Comparison of ENCODE assay signal across 9 cellular contexts in the genomic region with DNA sequence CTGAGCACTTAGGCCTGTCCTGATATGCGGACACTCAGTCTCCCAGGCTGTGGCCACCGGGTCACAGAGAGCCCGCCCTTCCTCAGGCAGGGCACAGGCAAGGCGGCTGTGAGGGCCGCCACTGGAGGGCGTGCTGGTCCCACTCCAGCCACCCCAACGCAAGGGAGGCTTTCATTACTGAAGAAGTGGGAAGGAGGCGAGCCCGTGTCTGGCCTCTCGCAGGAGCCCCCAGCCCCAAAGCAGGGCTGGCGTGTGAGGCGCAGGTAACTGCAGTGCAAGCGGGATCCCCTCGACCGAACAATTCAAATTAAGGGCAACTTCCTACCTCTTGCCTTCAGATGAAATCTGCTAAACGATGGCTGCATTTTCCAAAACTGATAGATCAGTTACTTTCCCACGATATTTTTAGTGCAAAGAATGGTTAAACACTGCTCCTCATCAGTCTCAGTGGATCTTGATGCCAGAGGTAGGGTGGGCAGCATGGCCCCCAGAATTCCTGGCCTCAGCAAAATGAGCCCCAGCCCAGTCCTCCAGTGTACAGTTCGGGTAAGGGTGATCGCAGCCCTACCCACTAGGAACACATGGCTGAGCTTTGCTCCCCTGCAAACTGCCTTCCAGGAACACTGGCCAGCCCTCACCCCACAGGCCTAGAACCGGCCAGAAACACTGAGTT.
DNase-seq lines count a peak whose midpoint lies in the region; ATAC-seq and TF ChIP-seq lines count a peak whose summit lies in the region.
"Had no signal": no experiment of that assay in that cellular context is flagged by ENCODE, and none has a peak within 500 bp of the region (broad histone marks: within the 10 kb centered on the region; RNA-seq: fewer than 3 reads in every experiment).

No MANE protein-coding gene starts in this region.

- H3K18ac ChIP-seq in IMR-90 (ENCODE audit: low read depth, low read length), result no peak overlapping the region

- dilution Hi-C loops in IMR-90 (cut with HindIII; ENCODE audit: low sequenced_read_pairs, unreplicated experiment), result no loop called here

- TF ChIP-seq POLR2A in IMR-90 (IDR thresholded peaks at IDR 0.05; ENCODE audit: low read depth, low read length) (no peak), GM18505 (IDR thresholded peaks at IDR 0.05; ENCODE audit: borderline replicate concordance, extremely low read depth, insufficient read depth, insufficient read length) (no peak)

- no TSS peak for BruUV-seq in IMR-90 (replicated peaks; lab: Mats Ljungman, UMichigan)

- peak; percentile 54; the same call in 1 of the 2 replicates for ATAC-seq in IMR-90 (ENCODE audit: low read depth)
- no peak for ATAC-seq in GM18867 (IDR thresholded peaks at IDR 0.05; ENCODE audit: unreplicated experiment)
- ATAC-seq in HG02642 (IDR thresholded peaks at IDR 0.05; ENCODE audit: poor library complexity, unreplicated experiment), result no peak
- no peak for ATAC-seq in GM18505 (IDR thresholded peaks at IDR 0.05; ENCODE audit: unreplicated experiment)

- no peak overlapping the region for H3K27ac ChIP-seq in IMR-90 (ENCODE audit: insufficient read depth, low read length)

- H3K4ac ChIP-seq in IMR-90 (ENCODE audit: low read depth, low read length), result no peak overlapping the region

- in situ Hi-C loops in IMR-90 (cut with MboI; ENCODE audit: low sequenced_read_pairs), result no loop called here

- peaks cover 8% of the 10 kb centered on the region; the same call in 1 of the 2 replicates for H4K20me1 ChIP-seq in IMR-90 (ENCODE audit: insufficient read depth, low read length)

- no peaks in the 10 kb centered on the region for H3K36me3 ChIP-seq in IMR-90 (ENCODE audit: control insufficient read depth, insufficient read depth, low read length)

- DNase-seq in ELF-1 (ENCODE audit: low read depth, low spot score) (peak; percentile 92), IMR-90 (peak; percentile 23), UCSD-AML1 (lab: John Stamatoyannopoulos, UW; ENCODE audit: unreplicated experiment) (peak; percentile 42), iPS-NIHi11 (ENCODE audit: low spot score) (peak; percentile 95)
- no peak for DNase-seq in activated CD8-positive, alpha-beta memory T cell treated with anti-CD3 and anti-CD28 coated beads for 24 hours

- no peak overlapping the region for H3K4me3 ChIP-seq in IMR-90 (ENCODE audit: insufficient read depth, low read depth, low read length)
- H3K4me3 ChIP-seq: skin epidermis had no signal

- POLR2A ChIA-PET in IMR-90 (lab: Charles Lee; ENCODE audit: unreplicated experiment), result no interaction called here

- H3K9ac ChIP-seq in IMR-90 (ENCODE audit: low read depth, low read length), result no peak overlapping the region

- no peak overlapping the region for H3K14ac ChIP-seq in IMR-90 (replicated peaks; ENCODE audit: low read depth, low read length)

- H3K9me1 ChIP-seq in IMR-90 (ENCODE audit: insufficient read depth, low read length), result peaks cover 14% of the 10 kb centered on the region; the same call in 1 of the 2 replicates

- CTCF ChIA-PET in IMR-90 (lab: Yijun Ruan, JAX), result no interaction called here

- TF ChIP-seq RAD21 in IMR-90 (IDR thresholded peaks at IDR 0.05; ENCODE audit: low read length), result peak; percentile 68

- H4K5ac ChIP-seq in IMR-90 (ENCODE audit: low read depth, low read length), result no peak overlapping the region

- H3K79me1 ChIP-seq in IMR-90 (ENCODE audit: low read depth in 1 of 2, low read length in 2 of 2), result 0 out of 4 replicates have a peak, but pooled peaks cover 0 to 6% of the 10 kb centered on the region in 2 experiments

- H3K4me2 ChIP-seq in IMR-90 (ENCODE audit: low read depth, low read length), result no peak overlapping the region

- 20% methylated on average over 1 of the region's 20 CpGs; no CpG with 5 or more reads in 1 of the 2 experiments for WGBS in IMR-90 (ENCODE audit: extremely low coverage in 2 of 2, insufficient read length in 1 of 2), 2 experiments

- no peak overlapping the region for H2BK120ac ChIP-seq in IMR-90 (ENCODE audit: low read depth, low read length)

- no peak overlapping the region for H3K56ac ChIP-seq in IMR-90 (ENCODE audit: extremely low read depth, insufficient read depth, low read length)

- H3K9me3 ChIP-seq in IMR-90 (ENCODE audit: control insufficient read depth, insufficient read depth, low read length), result no peaks in the 10 kb centered on the region

- H3K23ac ChIP-seq in IMR-90 (ENCODE audit: low read depth, low read length), result no peak overlapping the region

- H2AFZ ChIP-seq in IMR-90 (replicated peaks; ENCODE audit: low read length, poor library complexity), result no peak overlapping the region

- H2AK5ac ChIP-seq in IMR-90 (ENCODE audit: low read depth, low read length), result no peak overlapping the region

- no peak overlapping the region for H2AK9ac ChIP-seq in IMR-90 (replicated peaks; ENCODE audit: low read depth, low read length, poor library complexity)

- intact Hi-C loops in IMR-90 (cut with micrococcal nuclease), result loop anchor here (10.0 kb wide), 1 partner anchor 58 kb away; no protein-coding TSS in a partner anchor

- H4K8ac ChIP-seq in IMR-90 (ENCODE audit: low read depth in 2 of 2, low read length in 2 of 2), result no peak overlapping the region

- peaks cover 8% of the 10 kb centered on the region for H3K4me1 ChIP-seq in IMR-90 (ENCODE audit: control insufficient read depth, insufficient read depth, low read length)

- peak; percentile 66 for TF ChIP-seq CTCF in IMR-90 (conservative IDR thresholded peaks at IDR 0.05; ENCODE audit: low read depth, low read length)

- no peak overlapping the region for H4K91ac ChIP-seq in IMR-90 (ENCODE audit: insufficient read depth, low read depth, low read length)

- H2BK15ac ChIP-seq in IMR-90 (ENCODE audit: low read depth, low read length), result no peak overlapping the region

- H2BK5ac ChIP-seq in IMR-90 (ENCODE audit: low read depth, low read length, poor library complexity, severe bottlenecking), result no peak overlapping the region

- H3K27me3 ChIP-seq in IMR-90 (ENCODE audit: control insufficient read depth, insufficient read depth, low read length), result peaks cover 6% of the 10 kb centered on the region; the same call in 1 of the 2 replicates

- H2BK20ac ChIP-seq in IMR-90 (ENCODE audit: low read depth, low read length), result no peak overlapping the region

TF ChIP-seq in IMR-90, 13 proteins besides CTCF, POLR2A, EP300 and RAD21:
- TF ChIP-seq MAFK (IDR thresholded peaks at IDR 0.05; ENCODE audit: low read depth, low read length), result no peak
- peak; percentile 51 for TF ChIP-seq SMC3 (IDR thresholded peaks at IDR 0.05; ENCODE audit: low read depth, low read length)
